8 cellular contexts compared by ENCODE assay signal in genomic region chrX:23782863-23783568, GRCh38. TPM values are rescaled to one million over a fixed set of nuclear protein-coding genes. Genes with fewer than 3 reads are reported as not detected.
DNase-seq lines count a peak whose midpoint lies in the region; ATAC-seq and TF ChIP-seq lines count a peak whose summit lies in the region.

Gene SAT1, plus strand, starts transcription at chrX:23783173. Its CDS starts 179 bp downstream, at chrX:23783352.

- DNase-seq in GM12864 (ENCODE audit: low read depth) (peak; percentile 78), NCI-H1092 treated with DMSO at 0.1 percent for 48 hours (lab: John Stamatoyannopoulos, UW) (peak; percentile 89), SKM-1 (lab: John Stamatoyannopoulos, UW; ENCODE audit: unreplicated experiment) (peak; percentile 80), glomerular endothelial cell (ENCODE audit: extremely low read depth, low read depth, low spot score) (no peak), osteoblast (ENCODE audit: insufficient read length, low spot score, missing footprints) (peak; percentile 91), thoracic aorta (ENCODE audit: low spot score) (peak; percentile 82)
- DNase-seq in activated naive CD4-positive, alpha-beta T cell treated with anti-CD3 and anti-CD28 coated beads, Interleukin-2, amount 50 U/mL, for 72 hours (ENCODE audit: low spot score in 2 of 2): peak; percentile 93 to 95

- no peaks in the 10 kb centered on the region for H4K20me1 ChIP-seq in osteoblast (ENCODE audit: insufficient read depth, low read length)

- H3K36me3 ChIP-seq in osteoblast (ENCODE audit: insufficient read depth, low read length): peaks cover 13% of the 10 kb centered on the region
- H3K36me3 ChIP-seq in thoracic aorta: peaks cover 5% of the 10 kb centered on the region

- peaks cover 20 to 29% of the 10 kb centered on the region in 2 donors for H3K36me3 Mint-ChIP-seq in activated naive CD4-positive, alpha-beta T cell treated with anti-CD3 and anti-CD28 coated beads, Interleukin-2, amount 50 U/mL, for 72 hours

- H3K79me2 ChIP-seq in osteoblast (ENCODE audit: insufficient read depth, low read length): peaks cover 8% of the 10 kb centered on the region

- H3K27me3 ChIP-seq in osteoblast (ENCODE audit: insufficient read depth, low read length) (no peaks in the 10 kb centered on the region), thoracic aorta (replicated peaks; ENCODE audit: insufficient read depth) (no peaks in the 10 kb centered on the region)

- H3K4me1 ChIP-seq in osteoblast (ENCODE audit: insufficient read depth, low read length) (peaks cover 3% of the 10 kb centered on the region), thoracic aorta (ENCODE audit: control insufficient read depth in 1 of 2, low read depth in 2 of 2) (no peaks in the 10 kb centered on the region)

- peak within 1 kb of the TSS; percentile 98 to 99 for H3K27ac Mint-ChIP-seq in activated naive CD4-positive, alpha-beta T cell treated with anti-CD3 and anti-CD28 coated beads, Interleukin-2, amount 50 U/mL, for 72 hours

- peak within 1 kb of the TSS; percentile 63 for H3K4me3 ChIP-seq in GM12864 (ENCODE audit: low read depth, low read length)
- H3K4me3 ChIP-seq in osteoblast (ENCODE audit: insufficient read depth, low read length): peak within 1 kb of the TSS; percentile 75
- H3K4me3 ChIP-seq in thoracic aorta: peak within 1 kb of the TSS; percentile 85

- TF ChIP-seq CTCF in GM12864 (IDR thresholded peaks at IDR 0.05; ENCODE audit: low read depth, low read length, missing control alignments) (peak; percentile 59), osteoblast (IDR thresholded peaks at IDR 0.05; ENCODE audit: extremely low read depth, low read depth, low read length) (peak; percentile 71), thoracic aorta (IDR thresholded peaks at IDR 0.05) (peak; percentile 73)

- H3K9me3 ChIP-seq in osteoblast (ENCODE audit: low read depth, low read length) (no peaks in the 10 kb centered on the region), thoracic aorta (no peaks in the 10 kb centered on the region)

- no peaks in the 10 kb centered on the region for H3K9me3 Mint-ChIP-seq in activated naive CD4-positive, alpha-beta T cell treated with anti-CD3 and anti-CD28 coated beads, Interleukin-2, amount 50 U/mL, for 72 hours

- peak within 1 kb of the TSS; percentile 28 for H2AFZ ChIP-seq in osteoblast (ENCODE audit: low read length)

- ATAC-seq in HG02623 (IDR thresholded peaks at IDR 0.05; ENCODE audit: unreplicated experiment): peak; percentile 85
- peak; percentile 79 to 82 for ATAC-seq in activated naive CD4-positive, alpha-beta T cell treated with anti-CD3 and anti-CD28 coated beads, Interleukin-2, amount 50 U/mL, for 72 hours
- peak; percentile 89 for ATAC-seq in thoracic aorta (ENCODE audit: insufficient number of reproducible peaks, low FRiP score, low read depth)

- peak within 1 kb of the TSS; percentile 87 for H3K27ac ChIP-seq in osteoblast (ENCODE audit: low read depth, low read length)
- peak within 1 kb of the TSS; percentile 91 to 94 for H3K27ac ChIP-seq in thoracic aorta

- H3K4me2 ChIP-seq in osteoblast (ENCODE audit: insufficient read depth, low read length): peak within 1 kb of the TSS; percentile 77

RNA-seq across cellular contexts. Expression of gene SAT1, which starts in this region (rescaled TPM):
- 100 to 1,000 TPM; 160 to 466 TPM for total RNA-seq in activated naive CD4-positive, alpha-beta T cell treated with anti-CD3 and anti-CD28 coated beads, Interleukin-2, amount 50 U/mL, for 72 hours
- total RNA-seq in glomerular endothelial cell (150 and 334 TPM in 2 replicates), osteoblast (81.9 and 96.6 TPM in 2 replicates), thoracic aorta (100 to 1,000 TPM; 660 to 763 TPM)
